In the genomic region with DNA sequence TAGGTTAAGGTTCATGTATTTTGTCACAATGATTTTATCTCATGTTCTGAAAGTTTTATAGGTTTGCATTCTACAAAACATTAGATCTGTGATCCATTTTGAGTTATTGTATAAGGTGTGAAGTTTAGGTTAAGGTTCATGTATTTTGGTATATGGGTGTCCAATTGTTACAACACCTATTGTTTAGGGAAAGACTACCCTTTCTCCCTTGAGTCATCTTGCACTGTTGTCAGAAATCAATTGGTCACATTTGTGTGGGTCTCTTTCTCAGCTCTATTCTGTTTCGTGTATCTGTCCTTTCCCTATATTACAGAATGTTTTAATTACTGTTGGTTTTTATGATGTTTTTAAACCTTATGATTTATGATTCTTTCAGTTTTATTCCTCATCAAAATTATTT, we compare ENCODE assay signal across 13 cellular contexts.
"Had no signal": no experiment of that assay in that cellular context is flagged by ENCODE, and none has a peak within 500 bp of the region (broad histone marks: within the 10 kb centered on the region; RNA-seq: fewer than 3 reads in every experiment).

No MANE protein-coding gene starts in this region.

- H3K36me3 ChIP-seq: brain microvascular endothelial cell, gastroesophageal sphincter, lower lobe of right lung, transverse colon had no signal

- H3K4me3 ChIP-seq: gastroesophageal sphincter, lower lobe of right lung, transverse colon had no signal

- H3K9me3 ChIP-seq: gastroesophageal sphincter, lower lobe of right lung, transverse colon had no signal

- H3K27me3 Mint-ChIP-seq: activated naive CD8-positive, alpha-beta T cell treated with anti-CD3 and anti-CD28 coated beads for 36 hours had no signal

- H3K27ac ChIP-seq: brain microvascular endothelial cell, gastroesophageal sphincter, lower lobe of right lung, transverse colon had no signal

- ATAC-seq: activated CD4-positive, CD25-positive, alpha-beta regulatory T cell treated with anti-CD3 and anti-CD28 coated beads, Interleukin-2, amount 50 U/mL, for 24 hours; gastroesophageal sphincter; left cardiac atrium; lower lobe of right lung had no signal

- H3K27me3 ChIP-seq: brain microvascular endothelial cell, gastroesophageal sphincter, transverse colon had no signal

- H3K27ac Mint-ChIP-seq: activated naive CD8-positive, alpha-beta T cell treated with anti-CD3 and anti-CD28 coated beads for 36 hours had no signal

- DNase-seq: activated CD4-positive, alpha-beta T cell treated with anti-CD3 and anti-CD28 coated beads, Interleukin-2, amount 50 U/mL, for 4 hours; activated effector memory CD4-positive, alpha-beta T cell treated with anti-CD3 and anti-CD28 coated beads, Interleukin-2, amount 50 U/mL, for 16 hours; activated naive CD8-positive, alpha-beta T cell treated with anti-CD3 and anti-CD28 coated beads for 36 hours; brain microvascular endothelial cell; left cardiac atrium; lower lobe of right lung; midbrain; stimulated activated CD4-positive, alpha-beta T cell treated with anti-CD3 and anti-CD28 coated beads, Interleukin-2, amount 100 ng/mL, for 48 hours; stimulated activated naive CD4-positive, alpha-beta T cell; substantia nigra; transverse colon had no signal

- H3K4me3 Mint-ChIP-seq: activated naive CD8-positive, alpha-beta T cell treated with anti-CD3 and anti-CD28 coated beads for 36 hours had no signal
